12 cellular contexts compared by ENCODE assay signal in the genomic region with DNA sequence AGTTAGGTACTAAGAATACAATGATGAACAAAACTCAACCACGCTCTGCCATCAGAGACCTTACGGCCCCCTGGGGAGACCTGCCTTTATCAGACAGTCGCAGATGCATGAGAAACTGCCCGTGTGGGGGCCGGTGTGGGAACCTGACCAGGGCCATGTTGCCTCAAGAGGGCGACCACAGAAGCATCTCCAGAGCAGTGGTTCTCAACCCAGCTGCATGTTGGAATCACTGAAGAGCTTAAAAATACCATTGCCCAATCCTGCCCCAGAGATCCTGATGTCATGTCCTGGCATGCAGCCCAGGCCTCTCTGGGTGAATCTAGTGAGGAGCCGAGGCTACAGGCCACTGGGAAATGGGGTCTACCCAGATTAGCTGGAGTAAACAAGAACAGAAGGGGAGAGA.
DNase-seq lines count a peak whose midpoint lies in the region; ATAC-seq, FAIRE-seq and TF ChIP-seq lines count a peak whose summit lies in the region.
"Had no signal": no experiment of that assay in that cellular context is flagged by ENCODE, and none has a peak within 500 bp of the region (broad histone marks: within the 10 kb centered on the region; RNA-seq: fewer than 3 reads in every experiment).

No MANE protein-coding gene starts in this region.

- peak overlapping the region in 1 of 10 donors; percentile 13 for H3K4me3 Mint-ChIP-seq in naive thymus-derived CD8-positive, alpha-beta T cell
- H3K4me3 Mint-ChIP-seq: activated CD8-positive, alpha-beta T cell treated with anti-CD3 and anti-CD28 coated beads for 36 hours had no signal

- H4K20me1 ChIP-seq in IMR-90 (ENCODE audit: insufficient read depth, low read length) = no peaks in the 10 kb centered on the region; the same call in 1 of the 2 replicates

- H3K4me3 ChIP-seq in IMR-90 (ENCODE audit: insufficient read depth, low read depth, low read length) (no peak overlapping the region), bronchial epithelial cell (ENCODE audit: low read depth, low read length) (no peak overlapping the region), coronary artery (no peak overlapping the region)
- H3K4me3 ChIP-seq: lower lobe of right lung had no signal

- H3K56ac ChIP-seq in IMR-90 (ENCODE audit: extremely low read depth, insufficient read depth, low read length) = no peak overlapping the region

- H2AK5ac ChIP-seq in IMR-90 (ENCODE audit: low read depth, low read length) = no peak overlapping the region

- H3K9me3 Mint-ChIP-seq in naive thymus-derived CD8-positive, alpha-beta T cell = no peaks in the 10 kb centered on the region
- H3K9me3 Mint-ChIP-seq: activated CD8-positive, alpha-beta T cell treated with anti-CD3 and anti-CD28 coated beads for 36 hours had no signal

- no peak overlapping the region for H3K27ac ChIP-seq in IMR-90 (ENCODE audit: insufficient read depth, low read length)
- no peak overlapping the region for H3K27ac ChIP-seq in coronary artery
- H3K27ac ChIP-seq: lower lobe of right lung had no signal

- H2AK9ac ChIP-seq in IMR-90 (replicated peaks; ENCODE audit: low read depth, low read length, poor library complexity) = no peak overlapping the region

- no peak for TF ChIP-seq RAD21 in IMR-90 (IDR thresholded peaks at IDR 0.05; ENCODE audit: low read length)

- peak overlapping the region in 6 of 10 donors; percentile 13 to 87 (median 67) for H3K27ac Mint-ChIP-seq in naive thymus-derived CD8-positive, alpha-beta T cell

- no peak for FAIRE-seq in bronchial epithelial cell (lab: Jason Lieb, UNC)

- peaks cover 25 to 67% (median 51%) of the 10 kb centered on the region in 4 donors for H3K4me1 Mint-ChIP-seq in naive thymus-derived CD8-positive, alpha-beta T cell

- no peaks in the 10 kb centered on the region for H3K4me1 ChIP-seq in IMR-90 (ENCODE audit: control insufficient read depth, insufficient read depth, low read length)
- H3K4me1 ChIP-seq: lower lobe of right lung had no signal

- H3K23ac ChIP-seq in IMR-90 (ENCODE audit: low read depth, low read length) = no peak overlapping the region

- in situ Hi-C loops in IMR-90 (cut with MboI; ENCODE audit: low sequenced_read_pairs) = loop anchor here (5.0 to 10.0 kb wide), 2 partner anchors 51 to 114 kb away; no protein-coding TSS in a partner anchor

- BruUV-seq in IMR-90 (replicated peaks; lab: Mats Ljungman, UMichigan) = no TSS peak

- H3K36me3 ChIP-seq in IMR-90 (ENCODE audit: control insufficient read depth, insufficient read depth, low read length) = no peaks in the 10 kb centered on the region
- H3K36me3 ChIP-seq in bronchial epithelial cell (ENCODE audit: control insufficient read depth, insufficient read depth, low read length) = no peaks in the 10 kb centered on the region
- H3K36me3 ChIP-seq: lower lobe of right lung had no signal

- no peaks in the 10 kb centered on the region for H3K79me1 ChIP-seq in IMR-90 (ENCODE audit: low read depth in 1 of 2, low read length in 2 of 2)

- H2AFZ ChIP-seq in IMR-90 (replicated peaks; ENCODE audit: low read length, poor library complexity) = no peak overlapping the region

- H3K27me3 ChIP-seq in IMR-90 (ENCODE audit: control insufficient read depth, insufficient read depth, low read length) = no peaks in the 10 kb centered on the region
- H3K27me3 ChIP-seq in bronchial epithelial cell (ENCODE audit: control insufficient read depth, insufficient read depth, low read length) = no peaks in the 10 kb centered on the region

- 0 out of 2 replicates have a peak, but pooled peaks have one; percentile 8 for TF ChIP-seq CTCF in IMR-90 (conservative IDR thresholded peaks at IDR 0.05; ENCODE audit: low read depth, low read length)
- TF ChIP-seq CTCF in bronchial epithelial cell (IDR thresholded peaks at IDR 0.05; ENCODE audit: insufficient read depth, low read length, severe bottlenecking) = no peak
- TF ChIP-seq CTCF in coronary artery (IDR thresholded peaks at IDR 0.05) = no peak

- no peak overlapping the region for H2BK15ac ChIP-seq in IMR-90 (ENCODE audit: low read depth, low read length)

- intact Hi-C loops in IMR-90 (cut with micrococcal nuclease) = loop anchor here (2.0 kb wide), 1 partner anchor 152 kb away; no protein-coding TSS in a partner anchor

- TF ChIP-seq POLR2A in IMR-90 (IDR thresholded peaks at IDR 0.05; ENCODE audit: low read depth, low read length) = no peak

- H4K5ac ChIP-seq in IMR-90 (ENCODE audit: low read depth, low read length) = no peak overlapping the region

- no peak overlapping the region for H2BK120ac ChIP-seq in IMR-90 (ENCODE audit: low read depth, low read length)

- H3K27me3 Mint-ChIP-seq in naive thymus-derived CD8-positive, alpha-beta T cell = no peaks in the 10 kb centered on the region
- H3K27me3 Mint-ChIP-seq: activated CD8-positive, alpha-beta T cell treated with anti-CD3 and anti-CD28 coated beads for 36 hours had no signal

- H3K14ac ChIP-seq in IMR-90 (replicated peaks; ENCODE audit: low read depth, low read length) = no peak overlapping the region

- no peaks in the 10 kb centered on the region for H3K9me3 ChIP-seq in IMR-90 (ENCODE audit: control insufficient read depth, insufficient read depth, low read length)
- H3K9me3 ChIP-seq: lower lobe of right lung had no signal

- no peak overlapping the region for H4K91ac ChIP-seq in IMR-90 (ENCODE audit: insufficient read depth, low read depth, low read length)

- no peak overlapping the region for H2BK5ac ChIP-seq in IMR-90 (ENCODE audit: low read depth, low read length, poor library complexity, severe bottlenecking)

- H4K8ac ChIP-seq in IMR-90 (ENCODE audit: low read depth in 2 of 2, low read length in 2 of 2) = no peak overlapping the region

- no peaks in the 10 kb centered on the region for H3K9me1 ChIP-seq in IMR-90 (ENCODE audit: insufficient read depth, low read length)

- POLR2A ChIA-PET in IMR-90 (lab: Charles Lee; ENCODE audit: unreplicated experiment) = no interaction called here
- POLR2A ChIA-PET in naive thymus-derived CD8-positive, alpha-beta T cell (lab: Charles Lee) = no interaction called here

- DNase-seq in DMS79 treated with DMSO at 0.1 percent for 48 hours (lab: John Stamatoyannopoulos, UW) (peak; percentile 84), IMR-90 (peak; percentile 65), bronchial epithelial cell (ENCODE audit: low read depth) (peak; percentile 55), MV-4-11 (lab: John Stamatoyannopoulos, UW) (no peak), coronary artery (ENCODE audit: low spot score) (no peak)
- DNase-seq in naive thymus-derived CD8-positive, alpha-beta T cell = no peak
- DNase-seq in effector CD8-positive, alpha-beta T cell (lab: John Stamatoyannopoulos, UW) = no peak
- DNase-seq: GOT3, lower lobe of right lung, NCI-H187 treated with DMSO at 0.1 percent for 48 hours had no signal

- CTCF ChIA-PET in IMR-90 (lab: Yijun Ruan, JAX) = no interaction called here

- WGBS in IMR-90 (ENCODE audit: extremely low coverage in 2 of 2, insufficient read length in 1 of 2), 2 experiments = 73% methylated on average over 5 of the region's 7 CpGs; no CpG with 5 or more reads in 1 of the 2 experiments

- peaks cover 0 to 13% (median 0%) of the 10 kb centered on the region in 3 donors for H3K36me3 Mint-ChIP-seq in naive thymus-derived CD8-positive, alpha-beta T cell

- no peak overlapping the region for H3K4ac ChIP-seq in IMR-90 (ENCODE audit: low read depth, low read length)

- no peak overlapping the region for H2BK20ac ChIP-seq in IMR-90 (ENCODE audit: low read depth, low read length)

- H3K4me2 ChIP-seq in IMR-90 (ENCODE audit: low read depth, low read length) = no peak overlapping the region

- dilution Hi-C loops in IMR-90 (cut with HindIII; ENCODE audit: low sequenced_read_pairs, unreplicated experiment) = no loop called here

- no peak overlapping the region for H3K18ac ChIP-seq in IMR-90 (ENCODE audit: low read depth, low read length)

- peak; percentile 57 for ATAC-seq in IMR-90 (ENCODE audit: low read depth)
- ATAC-seq in naive thymus-derived CD8-positive, alpha-beta T cell = no peak
- ATAC-seq in GM19463 (IDR thresholded peaks at IDR 0.05; ENCODE audit: unreplicated experiment) = no peak
- ATAC-seq: lower lobe of right lung had no signal

- H3K9ac ChIP-seq in IMR-90 (ENCODE audit: low read depth, low read length) = no peak overlapping the region

TF ChIP-seq in IMR-90, 13 proteins besides CTCF, POLR2A, EP300 and RAD21:
- TF ChIP-seq CHD1 (IDR thresholded peaks at IDR 0.05; ENCODE audit: low read depth, low read length) = no peak
- TF ChIP-seq RCOR1 (IDR thresholded peaks at IDR 0.05; ENCODE audit: insufficient replicate concordance, low read length) = no peak
- peak; percentile 78 for TF ChIP-seq CEBPB (IDR thresholded peaks at IDR 0.05; ENCODE audit: low read depth, low read length)
TF ChIP-seq in IMR-90: peak in this region for 1.

Comparison
In these comparisons a context has a peak if more than half of its experiments do, and no peak if none do; other contexts are left out.
1. DNase-seq: peak in DMS79 treated with DMSO at 0.1 percent for 48 hours (single experiment), IMR-90 (single experiment) and bronchial epithelial cell (single experiment); none in naive thymus-derived CD8-positive, alpha-beta T cell (0 of 10), effector CD8-positive, alpha-beta T cell (single experiment), MV-4-11 (single experiment) and coronary artery (single experiment).